ENCODE assay signal across 16 cellular contexts in the genomic region with DNA sequence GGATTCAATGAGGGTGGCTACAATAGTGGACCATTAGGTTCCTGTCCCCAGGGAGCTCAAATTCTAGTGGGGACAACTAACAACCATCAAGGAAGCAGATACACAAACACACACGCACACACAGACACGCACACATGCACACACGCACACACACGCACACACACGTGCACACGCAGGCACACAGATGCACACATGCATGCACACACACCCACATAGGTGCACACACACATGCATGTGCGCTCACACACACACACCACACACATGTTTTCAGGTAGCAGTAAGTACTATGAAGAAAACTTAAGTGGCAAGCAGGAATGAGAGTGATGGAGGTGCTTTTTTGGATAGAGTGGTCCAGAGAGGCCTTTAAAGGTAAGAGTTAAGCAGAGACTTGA. TPM values are rescaled to one million over a fixed set of nuclear protein-coding genes. Genes with fewer than 3 reads are reported as not detected.
"Had no signal": no experiment of that assay in that cellular context is flagged by ENCODE, and none has a peak within 500 bp of the region (broad histone marks: within the 10 kb centered on the region; RNA-seq: fewer than 3 reads in every experiment).

No MANE protein-coding gene starts in this region.

- H3K36me3 Mint-ChIP-seq: neural progenitor cell had no signal

- ATAC-seq: activated CD4-positive, CD25-positive, alpha-beta regulatory T cell treated with anti-CD3 and anti-CD28 coated beads, Interleukin-2, amount 50 U/mL, for 24 hours; activated naive CD4-positive, alpha-beta T cell treated with anti-CD3 and anti-CD28 coated beads, Interleukin-2, amount 50 U/mL, for 72 hours; activated T-cell treated with anti-CD3 and anti-CD28 coated beads, Interleukin-2, amount 50 U/mL, for 4 hours; gastrocnemius medialis had no signal

- H3K27ac ChIP-seq: brain microvascular endothelial cell, gastrocnemius medialis, left ventricle myocardium inferior, neural progenitor cell, thyroid gland, uterus had no signal

- H3K36me3 ChIP-seq: brain microvascular endothelial cell, gastrocnemius medialis, left ventricle myocardium inferior, neural progenitor cell, thyroid gland, uterus had no signal

- H3K27ac Mint-ChIP-seq: activated naive CD4-positive, alpha-beta T cell treated with anti-CD3 and anti-CD28 coated beads, Interleukin-2, amount 50 U/mL, for 72 hours; neural progenitor cell had no signal

- H3K27me3 ChIP-seq: brain microvascular endothelial cell, gastrocnemius medialis, neural progenitor cell, thyroid gland, uterus had no signal

- H3K4me3 ChIP-seq: gastrocnemius medialis, left ventricle myocardium inferior, neural progenitor cell, skin epidermis, thyroid gland, uterus had no signal

- H3K9me3 ChIP-seq: gastrocnemius medialis, left ventricle myocardium inferior, thyroid gland, uterus had no signal

- H3K9me3 Mint-ChIP-seq: activated naive CD4-positive, alpha-beta T cell treated with anti-CD3 and anti-CD28 coated beads, Interleukin-2, amount 50 U/mL, for 72 hours; activated T-cell treated with anti-CD3 and anti-CD28 coated beads, Interleukin-2, amount 50 U/mL, for 4 hours; neural progenitor cell had no signal

- H3K4me3 Mint-ChIP-seq: activated T-cell treated with anti-CD3 and anti-CD28 coated beads, Interleukin-2, amount 50 U/mL, for 4 hours; neural progenitor cell had no signal

- DNase-seq: activated effector memory CD4-positive, alpha-beta T cell treated with anti-CD3 and anti-CD28 coated beads, Interleukin-2, amount 50 U/mL, for 16 hours; activated T-cell treated with anti-CD3 and anti-CD28 coated beads, Interleukin-2, amount 50 U/mL, for 4 hours; brain microvascular endothelial cell; cerebellar nuclear complex; gastrocnemius medialis; left ventricle myocardium inferior; mesenchymal stem cell; posterior cingulate gyrus; thyroid gland; uterus had no signal

- H3K4me1 ChIP-seq: neural progenitor cell, uterus had no signal

RNA-seq across cellular contexts. Expression of gene SIRPB2, which starts 18.0 kb away (rescaled TPM):
- total RNA-seq: activated naive CD4-positive, alpha-beta T cell treated with anti-CD3 and anti-CD28 coated beads, Interleukin-2, amount 50 U/mL, for 72 hours; activated T-cell treated with anti-CD3 and anti-CD28 coated beads, Interleukin-2, amount 50 U/mL, for 4 hours; fibroblast of lung; T-helper 2 cell treated with Interferon-gamma antibody and Interleukin-4, amounts not matched to agents 100 ng/mL and 5 ng/mL, for 36 hours had no signal
